In genomic region chr5:89300426-89300970, GRCh38 we compare ENCODE assay signal across 24 cellular contexts.
DNase-seq lines count a peak whose midpoint lies in the region; ATAC-seq and TF ChIP-seq lines count a peak whose summit lies in the region.
"Had no signal": no experiment of that assay in that cellular context is flagged by ENCODE, and none has a peak within 500 bp of the region (broad histone marks: within the 10 kb centered on the region; RNA-seq: fewer than 3 reads in every experiment).

No MANE protein-coding gene starts in this region.

- no peaks in the 10 kb centered on the region for H3K9me2 ChIP-seq in PC-3 (replicated peaks; ENCODE audit: low read length)

- no peaks in the 10 kb centered on the region for H3F3A ChIP-seq in PC-3 (ENCODE audit: low read length, unreplicated experiment)

- H3K9me1 ChIP-seq in IMR-90 (ENCODE audit: insufficient read depth, low read length): no peaks in the 10 kb centered on the region

- no peak overlapping the region for H2BK20ac ChIP-seq in IMR-90 (ENCODE audit: low read depth, low read length)

- no peak overlapping the region for H3K4ac ChIP-seq in IMR-90 (ENCODE audit: low read depth, low read length)

- no peak overlapping the region for H2BK120ac ChIP-seq in IMR-90 (ENCODE audit: low read depth, low read length)

- no peak overlapping the region for H2AK9ac ChIP-seq in IMR-90 (replicated peaks; ENCODE audit: low read depth, low read length, poor library complexity)

- H3K56ac ChIP-seq in IMR-90 (ENCODE audit: extremely low read depth, insufficient read depth, low read length): no peak overlapping the region

- H4K8ac ChIP-seq in IMR-90 (ENCODE audit: low read depth in 2 of 2, low read length in 2 of 2): no peak overlapping the region

- TF ChIP-seq POLR2A in IMR-90 (IDR thresholded peaks at IDR 0.05; ENCODE audit: low read depth, low read length): no peak

- DNase-seq in ELR (ENCODE audit: low read depth) (peak; percentile 66), IMR-90 (peak; percentile 18), PC-3 (peak; percentile 79), NCI-H526 (lab: John Stamatoyannopoulos, UW) (no peak), mesenteric fat pad (ENCODE audit: low spot score) (no peak)
- DNase-seq: activated CD4-positive, alpha-beta T cell treated with anti-CD3 and anti-CD28 coated beads, Interleukin-2, amount 10 ng/mL, durations not matched to agents 7 days and 5 days; activated naive CD4-positive, alpha-beta T cell treated with anti-CD3 and anti-CD28 coated beads for 36 hours; amniotic stem cell; C1 segment of cervical spinal cord; effector memory CD4-positive, alpha-beta T cell; foreskin melanocyte; left colon; mesendoderm; naive thymus-derived CD4-positive, alpha-beta T cell; NCI-H1694 treated with DMSO at 0.1 percent for 48 hours; NCI-H2171 treated with DMSO at 0.1 percent for 48 hours; NCI-H526 treated with DMSO at 0.1 percent for 48 hours; SHP77 treated with DMSO at 0.1 percent for 48 hours; small intestine; stimulated activated naive CD4-positive, alpha-beta T cell; T-helper 1 cell had no signal

- H3K14ac ChIP-seq in IMR-90 (replicated peaks; ENCODE audit: low read depth, low read length): no peak overlapping the region

- H3K27ac ChIP-seq in IMR-90 (ENCODE audit: insufficient read depth, low read length) (no peak overlapping the region), PC-3 (ENCODE audit: low read length) (peak overlapping the region; percentile 69), neutrophil (peak overlapping the region; percentile 91)
- H3K27ac ChIP-seq: thoracic aorta had no signal

- no peaks in the 10 kb centered on the region for H3K79me2 ChIP-seq in PC-3 (ENCODE audit: low read length)

- no peak overlapping the region for H4K5ac ChIP-seq in IMR-90 (ENCODE audit: low read depth, low read length)

- no peaks in the 10 kb centered on the region for H3K36me3 ChIP-seq in IMR-90 (ENCODE audit: control insufficient read depth, insufficient read depth, low read length)
- no peaks in the 10 kb centered on the region for H3K36me3 ChIP-seq in PC-3 (ENCODE audit: low read depth, low read length)
- H3K36me3 ChIP-seq in neutrophil: no peaks in the 10 kb centered on the region
- H3K36me3 ChIP-seq: thoracic aorta had no signal

- WGBS in IMR-90 (ENCODE audit: extremely low coverage in 2 of 2, insufficient read length in 1 of 2), 2 experiments: 100% methylated on average over 1 of the region's 2 CpGs; no CpG with 5 or more reads in 1 of the 2 experiments

- H3K79me1 ChIP-seq in IMR-90 (ENCODE audit: low read depth in 1 of 2, low read length in 2 of 2): no peaks in the 10 kb centered on the region

- H3K18ac ChIP-seq in IMR-90 (ENCODE audit: low read depth, low read length): no peak overlapping the region

- no peak overlapping the region for H3K4me3 ChIP-seq in IMR-90 (ENCODE audit: insufficient read depth, low read depth, low read length)
- no peak overlapping the region for H3K4me3 ChIP-seq in PC-3 (ENCODE audit: low read length)
- no peak overlapping the region for H3K4me3 ChIP-seq in neutrophil (ENCODE audit: low read depth in 1 of 2, low read length in 1 of 2)
- H3K4me3 ChIP-seq: thoracic aorta had no signal

- intact Hi-C loops in IMR-90 (cut with micrococcal nuclease): no loop called here
- intact Hi-C loops in PC-3 (cut with micrococcal nuclease): no loop called here

- H3K9me3 ChIP-seq in IMR-90 (ENCODE audit: control insufficient read depth, insufficient read depth, low read length) (no peaks in the 10 kb centered on the region), PC-3 (ENCODE audit: low read length) (no peaks in the 10 kb centered on the region), neutrophil (no peaks in the 10 kb centered on the region)
- H3K9me3 ChIP-seq: thoracic aorta had no signal

- H3K23ac ChIP-seq in IMR-90 (ENCODE audit: low read depth, low read length): no peak overlapping the region

- H4K91ac ChIP-seq in IMR-90 (ENCODE audit: insufficient read depth, low read depth, low read length): no peak overlapping the region

- H4K20me1 ChIP-seq in IMR-90 (ENCODE audit: insufficient read depth, low read length) (no peaks in the 10 kb centered on the region), PC-3 (ENCODE audit: low read length) (no peaks in the 10 kb centered on the region)

- no peak for TF ChIP-seq RAD21 in IMR-90 (IDR thresholded peaks at IDR 0.05; ENCODE audit: low read length)

- H3K4me1 ChIP-seq in IMR-90 (ENCODE audit: control insufficient read depth, insufficient read depth, low read length) (no peaks in the 10 kb centered on the region), PC-3 (ENCODE audit: insufficient read depth, low read length) (peaks cover 27% of the 10 kb centered on the region), neutrophil (ENCODE audit: control insufficient read depth in 1 of 2, insufficient read depth in 1 of 2, low read depth in 1 of 2, low read length in 1 of 2) (peaks cover 52 to 56% of the 10 kb centered on the region in 2 experiments)

- POLR2A ChIA-PET in IMR-90 (lab: Charles Lee; ENCODE audit: unreplicated experiment) (no interaction called here), PC-3 (lab: Charles Lee; ENCODE audit: unreplicated experiment) (no interaction called here)

- H3K9ac ChIP-seq in IMR-90 (ENCODE audit: low read depth, low read length) (no peak overlapping the region), PC-3 (ENCODE audit: low read length) (no peak overlapping the region; the same call in 1 of the 2 replicates)

- no peak overlapping the region for H2AK5ac ChIP-seq in IMR-90 (ENCODE audit: low read depth, low read length)

- ATAC-seq in IMR-90 (ENCODE audit: low read depth) (no peak), PC-3 (peak; percentile 85), HG02981 (IDR thresholded peaks at IDR 0.05; ENCODE audit: unreplicated experiment) (no peak)
- ATAC-seq: left colon; naive thymus-derived CD4-positive, alpha-beta T cell had no signal

- H3K4me2 ChIP-seq in IMR-90 (ENCODE audit: low read depth, low read length): no peak overlapping the region
- peak overlapping the region; percentile 32 for H3K4me2 ChIP-seq in PC-3 (ENCODE audit: low read length)

- no peaks in the 10 kb centered on the region for H3K27me3 ChIP-seq in IMR-90 (ENCODE audit: control insufficient read depth, insufficient read depth, low read length)
- no peaks in the 10 kb centered on the region for H3K27me3 ChIP-seq in PC-3 (ENCODE audit: low read length)
- H3K27me3 ChIP-seq in neutrophil: no peaks in the 10 kb centered on the region

- BruUV-seq in IMR-90 (replicated peaks; lab: Mats Ljungman, UMichigan) (no TSS peak), PC-3 (replicated peaks; lab: Mats Ljungman, UMichigan) (no TSS peak)

- no peak overlapping the region for H2BK15ac ChIP-seq in IMR-90 (ENCODE audit: low read depth, low read length)

- in situ Hi-C loops in IMR-90 (cut with MboI; ENCODE audit: low sequenced_read_pairs): no loop called here

- H2AFZ ChIP-seq in IMR-90 (replicated peaks; ENCODE audit: low read length, poor library complexity): no peak overlapping the region
- no peak overlapping the region for H2AFZ ChIP-seq in PC-3 (ENCODE audit: low read length)

- CTCF ChIA-PET in IMR-90 (lab: Yijun Ruan, JAX) (interaction anchor here (0.6 kb wide), 1 partner anchor 9 kb away, joined by 3 read pairs; no protein-coding TSS in a partner anchor), PC-3 (lab: Charles Lee) (no interaction called here)

- dilution Hi-C loops in IMR-90 (cut with HindIII; ENCODE audit: low sequenced_read_pairs, unreplicated experiment): no loop called here

- TF ChIP-seq CTCF in IMR-90 (conservative IDR thresholded peaks at IDR 0.05; ENCODE audit: low read depth, low read length) (no peak), PC-3 (conservative IDR thresholded peaks at IDR 0.05; ENCODE audit: low read depth, low read length) (no peak), neutrophil (IDR thresholded peaks at IDR 0.05) (no peak)

- no peak overlapping the region for H2BK5ac ChIP-seq in IMR-90 (ENCODE audit: low read depth, low read length, poor library complexity, severe bottlenecking)

TF ChIP-seq in IMR-90, 13 proteins besides CTCF, POLR2A, EP300 and RAD21:
- TF ChIP-seq MXI1 (IDR thresholded peaks at IDR 0.05; ENCODE audit: borderline replicate concordance, low read depth, low read length): no peak
- TF ChIP-seq, protein P1, sequence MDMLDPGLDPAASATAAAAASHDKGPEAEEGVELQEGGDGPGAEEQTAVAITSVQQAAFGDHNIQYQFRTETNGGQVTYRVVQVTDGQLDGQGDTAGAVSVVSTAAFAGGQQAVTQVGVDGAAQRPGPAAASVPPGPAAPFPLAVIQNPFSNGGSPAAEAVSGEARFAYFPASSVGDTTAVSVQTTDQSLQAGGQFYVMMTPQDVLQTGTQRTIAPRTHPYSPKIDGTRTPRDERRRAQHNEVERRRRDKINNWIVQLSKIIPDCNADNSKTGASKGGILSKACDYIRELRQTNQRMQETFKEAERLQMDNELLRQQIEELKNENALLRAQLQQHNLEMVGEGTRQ (IDR thresholded peaks at IDR 0.05; ENCODE audit: low read depth, low read length): no peak
- TF ChIP-seq MAZ (IDR thresholded peaks at IDR 0.05; ENCODE audit: borderline replicate concordance, low read depth, low read length): no peak

Comparison
In these comparisons a context has a peak if more than half of its experiments do, and no peak if none do; other contexts are left out.
1. DNase-seq: peak in ELR (single experiment), IMR-90 (single experiment) and PC-3 (single experiment); none in NCI-H526 (0 of 2) and mesenteric fat pad (single experiment).